19 cellular contexts compared by ENCODE assay signal in the genomic region with DNA sequence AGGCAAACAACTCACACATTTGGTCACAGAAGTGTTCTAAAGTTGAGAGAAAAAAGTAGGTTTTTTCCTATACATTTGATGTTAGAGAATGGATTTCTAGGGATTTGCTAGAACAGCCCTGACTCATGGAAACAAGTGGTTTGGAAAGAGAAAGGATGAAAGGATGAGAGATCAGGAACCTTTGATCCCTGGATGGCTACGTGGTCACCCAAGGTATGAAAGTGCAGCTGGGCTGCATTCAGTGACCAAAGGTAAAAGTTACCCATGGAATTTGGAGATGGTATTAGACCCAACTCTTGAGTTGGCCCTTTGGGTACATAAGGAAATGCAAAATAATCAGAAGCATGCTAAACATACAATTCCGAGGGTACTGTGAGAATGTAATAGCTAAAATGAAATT.
DNase-seq lines count a peak whose midpoint lies in the region; ATAC-seq and TF ChIP-seq lines count a peak whose summit lies in the region.
"Had no signal": no experiment of that assay in that cellular context is flagged by ENCODE, and none has a peak within 500 bp of the region (broad histone marks: within the 10 kb centered on the region; RNA-seq: fewer than 3 reads in every experiment).

No MANE protein-coding gene starts in this region.

- TF ChIP-seq CTCF in DND-41 (IDR thresholded peaks at IDR 0.05; ENCODE audit: borderline replicate concordance, extremely low read depth, low read length, poor library complexity, severe bottlenecking) (no peak), right lobe of liver (IDR thresholded peaks at IDR 0.05) (no peak)

- no peak overlapping the region for H2AFZ ChIP-seq in DND-41 (ENCODE audit: low read depth, low read length)

- peaks cover 24% of the 10 kb centered on the region for H3K9me3 ChIP-seq in BLaER1
- no peaks in the 10 kb centered on the region for H3K9me3 ChIP-seq in DND-41 (ENCODE audit: insufficient read depth, low read length, severe bottlenecking)
- H3K9me3 ChIP-seq in right lobe of liver, result no peaks in the 10 kb centered on the region
- H3K9me3 ChIP-seq: HAP-1 had no signal

- H3K4me3 ChIP-seq in BLaER1 (no peak overlapping the region), DND-41 (ENCODE audit: low read depth in 1 of 2, low read length in 2 of 2) (no peak overlapping the region), right lobe of liver (no peak overlapping the region)
- H3K4me3 ChIP-seq: HAP-1 had no signal

- intact Hi-C loops in right lobe of liver (cut with DNase I), result no loop called here

- peaks cover 39% of the 10 kb centered on the region for H3K4me1 Mint-ChIP-seq in activated CD8-positive, alpha-beta memory T cell treated with anti-CD3 and anti-CD28 coated beads, Interleukin-2, amount 10 ng/mL, durations not matched to agents 7 days and 5 days

- H3K27me3 Mint-ChIP-seq in activated CD8-positive, alpha-beta memory T cell treated with anti-CD3 and anti-CD28 coated beads, Interleukin-2, amount 10 ng/mL, durations not matched to agents 7 days and 5 days, result peaks cover 4% of the 10 kb centered on the region

- peaks cover 19% of the 10 kb centered on the region for H3K36me3 Mint-ChIP-seq in activated CD8-positive, alpha-beta memory T cell treated with anti-CD3 and anti-CD28 coated beads, Interleukin-2, amount 10 ng/mL, durations not matched to agents 7 days and 5 days
- H3K36me3 Mint-ChIP-seq: CD4-positive, CD25-positive, alpha-beta regulatory T cell; CD8-positive, alpha-beta T cell had no signal

- H3K27me3 ChIP-seq in BLaER1 (no peaks in the 10 kb centered on the region), DND-41 (ENCODE audit: insufficient read depth, low read length, poor library complexity) (no peaks in the 10 kb centered on the region), right lobe of liver (no peaks in the 10 kb centered on the region)

- no peak for DNase-seq in activated CD8-positive, alpha-beta memory T cell treated with anti-CD3 and anti-CD28 coated beads, Interleukin-2, amount 10 ng/mL, durations not matched to agents 7 days and 5 days
- no peak for DNase-seq in activated CD8-positive, alpha-beta memory T cell treated with anti-CD3 and anti-CD28 coated beads for 24 hours
- DNase-seq in DND-41, result no peak
- no peak for DNase-seq in right lobe of liver
- DNase-seq in HuH-7.5 (ENCODE audit: low spot score), result no peak
- DNase-seq in epidermal melanocyte (ENCODE audit: insufficient read length, low spot score), result no peak
- DNase-seq: C1 segment of cervical spinal cord; CD4-positive, CD25-positive, alpha-beta regulatory T cell; CD8-positive, alpha-beta T cell; DMS 273 treated with DMSO at 0.1 percent for 48 hours; DMS79; GF-D8; GOT3; HFFc6 had no signal

- TF ChIP-seq POLR2A in right lobe of liver (IDR thresholded peaks at IDR 0.05), result no peak

- H3K4me2 ChIP-seq in BLaER1, result peak overlapping the region; percentile 65
- no peak overlapping the region for H3K4me2 ChIP-seq in DND-41 (ENCODE audit: insufficient read depth, low read length)

- no peaks in the 10 kb centered on the region for H3K79me2 ChIP-seq in DND-41 (ENCODE audit: insufficient read depth, low read length)

- no peak overlapping the region for H3K4me3 Mint-ChIP-seq in activated CD8-positive, alpha-beta memory T cell treated with anti-CD3 and anti-CD28 coated beads, Interleukin-2, amount 10 ng/mL, durations not matched to agents 7 days and 5 days
- H3K4me3 Mint-ChIP-seq: B cell; CD4-positive, CD25-positive, alpha-beta regulatory T cell; CD8-positive, alpha-beta T cell; HFFc6 had no signal

- H4K20me1 ChIP-seq in BLaER1 (no peaks in the 10 kb centered on the region), DND-41 (ENCODE audit: insufficient read depth, low read length) (no peaks in the 10 kb centered on the region)

- no peak overlapping the region for H3K9ac ChIP-seq in BLaER1
- H3K9ac ChIP-seq in DND-41 (ENCODE audit: low read depth, low read length), result no peak overlapping the region

- peaks cover 5% of the 10 kb centered on the region for H3K9me3 Mint-ChIP-seq in activated CD8-positive, alpha-beta memory T cell treated with anti-CD3 and anti-CD28 coated beads, Interleukin-2, amount 10 ng/mL, durations not matched to agents 7 days and 5 days (ENCODE audit: low read depth)
- H3K9me3 Mint-ChIP-seq: CD8-positive, alpha-beta T cell; HFFc6 had no signal

- CTCF ChIA-PET in activated CD8-positive, alpha-beta memory T cell treated with anti-CD3 and anti-CD28 coated beads, Interleukin-2, amount 10 ng/mL, durations not matched to agents 7 days and 5 days (lab: Charles Lee), result no interaction called here

- H3K36me3 ChIP-seq in BLaER1 (no peaks in the 10 kb centered on the region), DND-41 (ENCODE audit: insufficient read depth, low read length) (no peaks in the 10 kb centered on the region), right lobe of liver (no peaks in the 10 kb centered on the region)
- H3K36me3 ChIP-seq: HAP-1 had no signal

- H3K4me1 ChIP-seq in BLaER1 (peaks cover 76% of the 10 kb centered on the region), DND-41 (ENCODE audit: insufficient read depth, low read length) (peaks cover 51% of the 10 kb centered on the region), right lobe of liver (no peaks in the 10 kb centered on the region)
- H3K4me1 ChIP-seq: HAP-1 had no signal

- 46% methylated on average over 2 of the region's 2 CpGs for WGBS in right lobe of liver (ENCODE audit: insufficient coverage, low coverage, low lambda C conversion rate, missing lambda C conversion rate)

- peak overlapping the region; percentile 24 for H3K27ac Mint-ChIP-seq in activated CD8-positive, alpha-beta memory T cell treated with anti-CD3 and anti-CD28 coated beads, Interleukin-2, amount 10 ng/mL, durations not matched to agents 7 days and 5 days
- H3K27ac Mint-ChIP-seq: B cell; CD8-positive, alpha-beta T cell; HFFc6 had no signal

- no peak for ATAC-seq in activated CD8-positive, alpha-beta memory T cell treated with anti-CD3 and anti-CD28 coated beads, Interleukin-2, amount 10 ng/mL, durations not matched to agents 7 days and 5 days
- no peak for ATAC-seq in DND-41 (ENCODE audit: insufficient read depth, low read depth)
- ATAC-seq in right lobe of liver, result peak; percentile 30 to 51 (median 38)
- no peak for ATAC-seq in HG03159 (IDR thresholded peaks at IDR 0.05; ENCODE audit: unreplicated experiment)
- ATAC-seq: CD8-positive, alpha-beta T cell had no signal

- peak overlapping the region; percentile 99 for H3K27ac ChIP-seq in BLaER1
- peak overlapping the region; percentile 32; the same call in 1 of the 2 replicates for H3K27ac ChIP-seq in DND-41 (ENCODE audit: low read length)
- H3K27ac ChIP-seq in right lobe of liver, result no peak overlapping the region
- H3K27ac ChIP-seq: 22Rv1 had no signal

Comparison
In these comparisons a context has a peak if more than half of its experiments do, and no peak if none do; other contexts are left out.
1. ATAC-seq: peak in right lobe of liver (4 of 4); none in activated CD8-positive, alpha-beta memory T cell treated with anti-CD3 and anti-CD28 coated beads, Interleukin-2, amount 10 ng/mL, durations not matched to agents 7 days and 5 days (single experiment), DND-41 (single experiment) and HG03159 (single experiment).
2. H3K27ac ChIP-seq: peak in BLaER1 (single experiment) and DND-41 (single experiment); none in right lobe of liver (0 of 3).